ENCODE assay signal across 11 cellular contexts in genomic region chr21:44589094-44589493, GRCh38. TPM values are rescaled to one million over a fixed set of nuclear protein-coding genes. Genes with fewer than 3 reads are reported as not detected.
"Had no signal": no experiment of that assay in that cellular context is flagged by ENCODE, and none has a peak within 500 bp of the region (broad histone marks: within the 10 kb centered on the region; RNA-seq: fewer than 3 reads in every experiment).

No MANE protein-coding gene starts in this region.

- H2AFZ ChIP-seq: GM23248 had no signal

- H3K4me3 ChIP-seq: GM23248 had no signal

- H3K27ac Mint-ChIP-seq: H9, HFFc6 had no signal

- H3K9ac ChIP-seq: GM23248, KMS-11 had no signal

- H3K4me2 ChIP-seq: KMS-11 had no signal

- H3K4me3 Mint-ChIP-seq: H9, HFFc6 had no signal

- FAIRE-seq: H54, HTR-8/SVneo had no signal

- DNase-seq: GM23248, GOT3, H9, HCEC 1CT, HFFc6, IMR-90, KBM-7 had no signal

- H3K27ac ChIP-seq: GM23248, KMS-11 had no signal

RNA-seq across cellular contexts. Expression of gene KRTAP10-6, which starts 3.2 kb away (rescaled TPM):
- total RNA-seq: GM23248, H9, HFFc6, HT-29, IMR-90 had no signal
- polyA plus RNA-seq: GM23248, IMR-90 had no signal

RNA-seq across cellular contexts. Expression of gene KRTAP10-5, which starts 8.7 kb away (rescaled TPM):
- total RNA-seq: GM23248, H9, HFFc6, HT-29, IMR-90 had no signal
- polyA plus RNA-seq: GM23248, IMR-90 had no signal

RNA-seq across cellular contexts. Expression of gene KRTAP10-7, which starts 11.3 kb away (rescaled TPM):
- total RNA-seq: GM23248, H9, HFFc6, HT-29, IMR-90 had no signal
- polyA plus RNA-seq: GM23248, IMR-90 had no signal

RNA-seq across cellular contexts. Expression of gene KRTAP10-4, which starts 15.6 kb away (rescaled TPM):
- total RNA-seq: GM23248, H9, HFFc6, HT-29, IMR-90 had no signal
- polyA plus RNA-seq: GM23248, IMR-90 had no signal

RNA-seq across cellular contexts. Expression of gene KRTAP10-8, which starts 22.8 kb away (rescaled TPM):
- total RNA-seq: GM23248, H9, HFFc6, HT-29, IMR-90 had no signal
- polyA plus RNA-seq: GM23248, IMR-90 had no signal
